Comparison of ENCODE assay signal across 24 cellular contexts in the genomic region with DNA sequence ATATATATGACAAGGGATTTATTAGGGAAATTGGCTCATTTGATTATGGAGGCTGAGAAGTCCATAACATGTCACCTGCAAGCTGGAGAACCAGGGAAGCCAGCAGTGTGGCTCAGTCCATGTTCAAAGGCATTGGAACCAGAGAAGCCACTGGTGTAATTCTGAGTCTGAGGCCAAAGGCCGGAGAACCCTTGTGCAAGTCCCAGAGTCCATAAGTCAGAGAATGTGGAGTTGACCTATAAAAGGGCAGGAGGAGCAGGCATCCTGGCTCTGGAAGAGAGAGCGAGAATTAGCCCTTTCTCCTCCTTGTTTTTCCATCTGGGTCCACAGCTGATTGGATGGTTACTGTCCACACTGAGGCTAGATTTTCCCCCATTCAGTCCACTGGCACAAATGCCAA.
"Had no signal": no experiment of that assay in that cellular context is flagged by ENCODE, and none has a peak within 500 bp of the region (broad histone marks: within the 10 kb centered on the region; RNA-seq: fewer than 3 reads in every experiment).

No MANE protein-coding gene starts in this region.

- ATAC-seq: activated CD8-positive, alpha-beta T cell treated with anti-CD3 and anti-CD28 coated beads for 36 hours; activated naive CD8-positive, alpha-beta T cell treated with anti-CD3 and anti-CD28 coated beads, Interleukin-2, amount 50 U/mL, for 24 hours; body of pancreas; T-helper 17 cell had no signal

- H3K27ac ChIP-seq: adrenal gland, body of pancreas, colonic mucosa, epithelial cell of prostate had no signal

- DNase-seq: activated CD4-positive, alpha-beta T cell treated with anti-CD3 and anti-CD28 coated beads for 4 hours; activated CD4-positive, alpha-beta T cell treated with anti-CD3 and anti-CD28 coated beads, Interleukin-2, amount 50 U/mL, for 1 hour; activated CD4-positive, alpha-beta T cell treated with anti-CD3 and anti-CD28 coated beads, Interleukin-2, amount 50 U/mL, for 48 hours; activated CD4-positive, CD25-positive, alpha-beta regulatory T cell; activated CD4-positive, CD25-positive, alpha-beta regulatory T cell treated with anti-CD3 and anti-CD28 coated beads, Interleukin-2, amount 50 U/mL, for 72 hours; activated CD8-positive, alpha-beta memory T cell treated with anti-CD3 and anti-CD28 coated beads for 24 hours; activated CD8-positive, alpha-beta T cell treated with anti-CD3 and anti-CD28 coated beads for 36 hours; activated effector memory CD4-positive, alpha-beta T cell treated with anti-CD3 and anti-CD28 coated beads, Interleukin-2, amount 50 U/mL, for 16 hours; activated naive CD4-positive, alpha-beta T cell treated with anti-CD3 and anti-CD28 coated beads for 36 hours; activated naive CD8-positive, alpha-beta T cell treated with anti-CD3 and anti-CD28 coated beads for 36 hours; activated naive CD8-positive, alpha-beta T cell treated with anti-CD3 and anti-CD28 coated beads, Interleukin-2, amount 50 U/mL, for 24 hours; activated T-cell treated with anti-CD3 and anti-CD28 coated beads, Interleukin-2, amount 50 U/mL, for 48 hours; adrenal gland; amygdala; aorta; body of pancreas; caudate nucleus; colonic mucosa; effector CD8-positive, alpha-beta T cell; foreskin fibroblast; T-helper 1 cell; T-helper 17 cell; T1000 had no signal

- H3K9me3 ChIP-seq: body of pancreas, colonic mucosa had no signal

- H3K4me1 ChIP-seq: adrenal gland, colonic mucosa had no signal

- H3K36me3 ChIP-seq: adrenal gland, colonic mucosa had no signal

- H3K27me3 ChIP-seq: adrenal gland, body of pancreas, colonic mucosa had no signal

- H3K4me3 ChIP-seq: adrenal gland, body of pancreas, colonic mucosa had no signal
